In genomic region chr5:131539251-131539650, GRCh38 we compare ENCODE assay signal across 21 cellular contexts.
"Had no signal": no experiment of that assay in that cellular context is flagged by ENCODE, and none has a peak within 500 bp of the region (broad histone marks: within the 10 kb centered on the region; RNA-seq: fewer than 3 reads in every experiment).

No MANE protein-coding gene starts in this region.

- H3K4me3 ChIP-seq: adrenal gland, lower lobe of right lung, tibial nerve had no signal

- H3K27ac ChIP-seq: adrenal gland, lower lobe of right lung, tibial nerve had no signal

- DNase-seq: activated B cell treated with CpG ODN at 0.5 μM for 24 hours; activated CD4-positive, alpha-beta T cell treated with anti-CD3 and anti-CD28 coated beads for 4 hours; activated CD8-positive, alpha-beta memory T cell treated with anti-CD3 and anti-CD28 coated beads for 24 hours; activated CD8-positive, alpha-beta memory T cell treated with anti-CD3 and anti-CD28 coated beads, Interleukin-2, amount 50 U/mL, for 48 hours; activated naive CD4-positive, alpha-beta T cell treated with Interleukin-2 at 50 U/mL for 16 hours; adrenal gland; cerebellar nuclear complex; cortex of kidney; erythroblast; foreskin melanocyte; glutamatergic neuron; hippocampal formation; left cardiac atrium; lower lobe of right lung; occipital lobe; retina; stimulated activated CD4-positive, alpha-beta T cell treated with anti-CD3 and anti-CD28 coated beads, Interleukin-12 subunit alpha, Interleukin-12 subunit beta, amount 100 ng/mL, for 4 hours; stimulated activated CD4-positive, alpha-beta T cell treated with anti-CD3 and anti-CD28 coated beads, Interleukin-1b, Interleukin-23, amount 100 ng/mL, for 48 hours; stimulated activated CD8-positive, alpha-beta memory T cell treated with anti-CD3 and anti-CD28 coated beads, Interleukin-4, amount 100 ng/mL, for 48 hours; stimulated activated naive CD4-positive, alpha-beta T cell had no signal

- H3K4me3 Mint-ChIP-seq: activated B cell treated with CpG ODN at 0.5 μM for 24 hours had no signal

- ATAC-seq: left cardiac atrium, lower lobe of right lung had no signal

- H3K36me3 ChIP-seq: adrenal gland, lower lobe of right lung had no signal

- H3K9me3 Mint-ChIP-seq: activated B cell treated with CpG ODN at 0.5 μM for 24 hours had no signal

- H3K27me3 ChIP-seq: adrenal gland, tibial nerve had no signal

- H3K9me3 ChIP-seq: adrenal gland, lower lobe of right lung, tibial nerve had no signal

- H3K27me3 Mint-ChIP-seq: activated B cell treated with CpG ODN at 0.5 μM for 24 hours had no signal
